1 cellular context compared by ENCODE assay signal in the genomic region with DNA sequence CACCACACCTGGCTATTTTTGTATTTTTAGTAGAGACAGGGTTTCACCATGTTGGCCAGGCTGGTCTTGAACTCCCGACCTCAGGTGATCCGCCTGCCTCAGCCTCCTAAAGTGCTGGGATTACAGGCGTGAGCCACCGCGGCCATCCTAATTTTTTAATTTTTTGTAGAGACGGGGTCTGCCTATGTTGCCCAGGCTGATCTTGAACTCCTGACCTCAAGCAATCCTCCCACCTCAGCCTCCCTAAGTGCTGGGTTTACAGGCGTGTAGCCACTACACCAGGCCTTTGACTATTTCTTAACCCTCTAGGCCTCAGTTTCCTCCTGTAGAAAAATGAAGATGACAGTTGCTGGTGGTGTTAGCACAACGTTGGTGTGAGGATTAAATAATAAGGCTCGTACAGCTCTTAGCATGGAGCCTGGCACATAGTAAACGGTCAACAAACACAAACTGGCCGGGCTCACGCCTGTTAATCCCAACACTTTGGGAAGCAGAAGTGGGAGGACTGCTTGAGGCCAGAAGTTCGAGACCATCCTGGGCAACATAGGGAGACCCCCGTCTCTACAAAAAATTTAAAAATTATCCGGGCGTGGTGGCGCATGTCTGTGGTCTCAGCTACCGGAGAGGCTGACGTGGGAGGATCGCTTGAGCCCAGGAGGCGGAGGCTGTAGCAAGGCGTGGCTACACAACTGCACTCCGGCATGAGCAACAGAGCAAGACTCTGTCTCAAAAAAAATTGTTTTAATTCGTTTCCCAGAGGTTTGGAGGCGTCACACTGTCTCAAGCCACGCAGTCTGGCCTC.
TF ChIP-seq lines count a peak whose summit lies in the region.

No MANE protein-coding gene starts in this region.

TF ChIP-seq in H1, 55 proteins besides CTCF, POLR2A, EP300 and RAD21:
- TF ChIP-seq TAF7 (optimal IDR thresholded peaks at IDR 0.05; ENCODE audit: borderline replicate concordance, low read depth, low read length) (no peak), RNF2 (IDR thresholded peaks at IDR 0.05; ENCODE audit: borderline replicate concordance, low read depth, low read length, missing control alignments, poor library complexity, severe bottlenecking) (no peak), HDAC2 (IDR thresholded peaks at IDR 0.05; ENCODE audit: borderline replicate concordance in 1 of 2, low read depth in 2 of 2, low read length in 2 of 2) (no peak), RBBP5 (IDR thresholded peaks at IDR 0.05; ENCODE audit: borderline replicate concordance, low read depth, low read length) (no peak), RFX5 (IDR thresholded peaks at IDR 0.05; ENCODE audit: borderline replicate concordance, low read depth, low read length) (no peak), SIN3A (conservative IDR thresholded peaks at IDR 0.05 in 1 of 2, IDR thresholded peaks at IDR 0.05 in 1 of 2; ENCODE audit: low read depth in 1 of 2, low read length in 2 of 2) (no peak), BRCA1 (IDR thresholded peaks at IDR 0.05; ENCODE audit: low read depth, low read length) (no peak), TEAD4 (IDR thresholded peaks at IDR 0.05; ENCODE audit: low read depth, low read length) (no peak), EZH2 (IDR thresholded peaks at IDR 0.05; ENCODE audit: low read depth, low read length, severe bottlenecking) (no peak), TBP (IDR thresholded peaks at IDR 0.05; ENCODE audit: low read depth, low read length) (no peak)
- TF ChIP-seq, protein P1, sequence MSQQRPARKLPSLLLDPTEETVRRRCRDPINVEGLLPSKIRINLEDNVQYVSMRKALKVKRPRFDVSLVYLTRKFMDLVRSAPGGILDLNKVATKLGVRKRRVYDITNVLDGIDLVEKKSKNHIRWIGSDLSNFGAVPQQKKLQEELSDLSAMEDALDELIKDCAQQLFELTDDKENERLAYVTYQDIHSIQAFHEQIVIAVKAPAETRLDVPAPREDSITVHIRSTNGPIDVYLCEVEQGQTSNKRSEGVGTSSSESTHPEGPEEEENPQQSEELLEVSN (IDR thresholded peaks at IDR 0.05): no peak
- TF ChIP-seq, protein P2, sequence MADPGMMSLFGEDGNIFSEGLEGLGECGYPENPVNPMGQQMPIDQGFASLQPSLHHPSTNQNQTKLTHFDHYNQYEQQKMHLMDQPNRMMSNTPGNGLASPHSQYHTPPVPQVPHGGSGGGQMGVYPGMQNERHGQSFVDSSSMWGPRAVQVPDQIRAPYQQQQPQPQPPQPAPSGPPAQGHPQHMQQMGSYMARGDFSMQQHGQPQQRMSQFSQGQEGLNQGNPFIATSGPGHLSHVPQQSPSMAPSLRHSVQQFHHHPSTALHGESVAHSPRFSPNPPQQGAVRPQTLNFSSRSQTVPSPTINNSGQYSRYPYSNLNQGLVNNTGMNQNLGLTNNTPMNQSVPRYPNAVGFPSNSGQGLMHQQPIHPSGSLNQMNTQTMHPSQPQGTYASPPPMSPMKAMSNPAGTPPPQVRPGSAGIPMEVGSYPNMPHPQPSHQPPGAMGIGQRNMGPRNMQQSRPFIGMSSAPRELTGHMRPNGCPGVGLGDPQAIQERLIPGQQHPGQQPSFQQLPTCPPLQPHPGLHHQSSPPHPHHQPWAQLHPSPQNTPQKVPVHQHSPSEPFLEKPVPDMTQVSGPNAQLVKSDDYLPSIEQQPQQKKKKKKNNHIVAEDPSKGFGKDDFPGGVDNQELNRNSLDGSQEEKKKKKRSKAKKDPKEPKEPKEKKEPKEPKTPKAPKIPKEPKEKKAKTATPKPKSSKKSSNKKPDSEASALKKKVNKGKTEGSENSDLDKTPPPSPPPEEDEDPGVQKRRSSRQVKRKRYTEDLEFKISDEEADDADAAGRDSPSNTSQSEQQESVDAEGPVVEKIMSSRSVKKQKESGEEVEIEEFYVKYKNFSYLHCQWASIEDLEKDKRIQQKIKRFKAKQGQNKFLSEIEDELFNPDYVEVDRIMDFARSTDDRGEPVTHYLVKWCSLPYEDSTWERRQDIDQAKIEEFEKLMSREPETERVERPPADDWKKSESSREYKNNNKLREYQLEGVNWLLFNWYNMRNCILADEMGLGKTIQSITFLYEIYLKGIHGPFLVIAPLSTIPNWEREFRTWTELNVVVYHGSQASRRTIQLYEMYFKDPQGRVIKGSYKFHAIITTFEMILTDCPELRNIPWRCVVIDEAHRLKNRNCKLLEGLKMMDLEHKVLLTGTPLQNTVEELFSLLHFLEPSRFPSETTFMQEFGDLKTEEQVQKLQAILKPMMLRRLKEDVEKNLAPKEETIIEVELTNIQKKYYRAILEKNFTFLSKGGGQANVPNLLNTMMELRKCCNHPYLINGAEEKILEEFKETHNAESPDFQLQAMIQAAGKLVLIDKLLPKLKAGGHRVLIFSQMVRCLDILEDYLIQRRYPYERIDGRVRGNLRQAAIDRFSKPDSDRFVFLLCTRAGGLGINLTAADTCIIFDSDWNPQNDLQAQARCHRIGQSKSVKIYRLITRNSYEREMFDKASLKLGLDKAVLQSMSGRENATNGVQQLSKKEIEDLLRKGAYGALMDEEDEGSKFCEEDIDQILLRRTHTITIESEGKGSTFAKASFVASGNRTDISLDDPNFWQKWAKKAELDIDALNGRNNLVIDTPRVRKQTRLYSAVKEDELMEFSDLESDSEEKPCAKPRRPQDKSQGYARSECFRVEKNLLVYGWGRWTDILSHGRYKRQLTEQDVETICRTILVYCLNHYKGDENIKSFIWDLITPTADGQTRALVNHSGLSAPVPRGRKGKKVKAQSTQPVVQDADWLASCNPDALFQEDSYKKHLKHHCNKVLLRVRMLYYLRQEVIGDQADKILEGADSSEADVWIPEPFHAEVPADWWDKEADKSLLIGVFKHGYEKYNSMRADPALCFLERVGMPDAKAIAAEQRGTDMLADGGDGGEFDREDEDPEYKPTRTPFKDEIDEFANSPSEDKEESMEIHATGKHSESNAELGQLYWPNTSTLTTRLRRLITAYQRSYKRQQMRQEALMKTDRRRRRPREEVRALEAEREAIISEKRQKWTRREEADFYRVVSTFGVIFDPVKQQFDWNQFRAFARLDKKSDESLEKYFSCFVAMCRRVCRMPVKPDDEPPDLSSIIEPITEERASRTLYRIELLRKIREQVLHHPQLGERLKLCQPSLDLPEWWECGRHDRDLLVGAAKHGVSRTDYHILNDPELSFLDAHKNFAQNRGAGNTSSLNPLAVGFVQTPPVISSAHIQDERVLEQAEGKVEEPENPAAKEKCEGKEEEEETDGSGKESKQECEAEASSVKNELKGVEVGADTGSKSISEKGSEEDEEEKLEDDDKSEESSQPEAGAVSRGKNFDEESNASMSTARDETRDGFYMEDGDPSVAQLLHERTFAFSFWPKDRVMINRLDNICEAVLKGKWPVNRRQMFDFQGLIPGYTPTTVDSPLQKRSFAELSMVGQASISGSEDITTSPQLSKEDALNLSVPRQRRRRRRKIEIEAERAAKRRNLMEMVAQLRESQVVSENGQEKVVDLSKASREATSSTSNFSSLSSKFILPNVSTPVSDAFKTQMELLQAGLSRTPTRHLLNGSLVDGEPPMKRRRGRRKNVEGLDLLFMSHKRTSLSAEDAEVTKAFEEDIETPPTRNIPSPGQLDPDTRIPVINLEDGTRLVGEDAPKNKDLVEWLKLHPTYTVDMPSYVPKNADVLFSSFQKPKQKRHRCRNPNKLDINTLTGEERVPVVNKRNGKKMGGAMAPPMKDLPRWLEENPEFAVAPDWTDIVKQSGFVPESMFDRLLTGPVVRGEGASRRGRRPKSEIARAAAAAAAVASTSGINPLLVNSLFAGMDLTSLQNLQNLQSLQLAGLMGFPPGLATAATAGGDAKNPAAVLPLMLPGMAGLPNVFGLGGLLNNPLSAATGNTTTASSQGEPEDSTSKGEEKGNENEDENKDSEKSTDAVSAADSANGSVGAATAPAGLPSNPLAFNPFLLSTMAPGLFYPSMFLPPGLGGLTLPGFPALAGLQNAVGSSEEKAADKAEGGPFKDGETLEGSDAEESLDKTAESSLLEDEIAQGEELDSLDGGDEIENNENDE (IDR thresholded peaks at IDR 0.05; ENCODE audit: insufficient replicate concordance, low read length): no peak
